22 cellular contexts compared by ENCODE assay signal in the genomic region with DNA sequence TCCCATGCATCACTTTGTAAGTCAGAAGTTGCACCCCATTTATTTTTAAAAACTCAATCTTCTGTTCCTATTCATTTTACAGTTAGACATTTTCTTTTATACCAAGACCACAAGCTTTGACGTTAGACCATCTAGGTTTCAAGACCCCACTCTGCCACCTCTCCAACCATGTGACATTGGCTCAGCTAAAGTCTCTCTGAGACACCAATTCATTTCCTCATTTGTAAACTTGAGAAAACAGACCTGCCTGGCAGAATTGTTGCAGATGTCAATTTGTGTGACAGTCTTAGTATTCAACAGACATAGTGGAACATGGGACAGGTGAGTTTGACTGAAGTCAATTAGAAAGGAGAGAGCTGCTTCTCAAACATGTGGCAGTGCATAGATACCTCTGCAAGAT.
"Had no signal": no experiment of that assay in that cellular context is flagged by ENCODE, and none has a peak within 500 bp of the region (broad histone marks: within the 10 kb centered on the region; RNA-seq: fewer than 3 reads in every experiment).

No MANE protein-coding gene starts in this region.

- DNase-seq: NCI-H1092; NCI-H1105 treated with DMSO at 0.1 percent for 48 hours; NCI-H1417 treated with DMSO at 0.1 percent for 48 hours; NCI-H146; NCI-H1694 treated with DMSO at 0.1 percent for 48 hours; NCI-H1930; NCI-H2081 treated with DMSO at 0.1 percent for 48 hours; NCI-H2171; NCI-H226; NCI-H446; NCI-H510A; NCI-H524 treated with DMSO at 0.1 percent for 48 hours; NCI-H69; NCI-H774; NK-92 treated with Interleukin-12 subunit alpha and Interleukin-12 subunit beta, amount 100 ng/mL, for 24 hours; Right ventricle myocardium superior; RPMI8226; SK-N-SH; T-helper 1 cell; T-helper 17 cell had no signal

- ATAC-seq: K562, T-helper 17 cell had no signal

- H3K9me3 Mint-ChIP-seq: IgD-negative memory B cell had no signal

- H3K27ac Mint-ChIP-seq: IgD-negative memory B cell, T-helper 17 cell had no signal

- H3K27me3 Mint-ChIP-seq: IgD-negative memory B cell, T-helper 17 cell had no signal

- H3K4me3 Mint-ChIP-seq: IgD-negative memory B cell, T-helper 17 cell had no signal

- H3K4me1 Mint-ChIP-seq: IgD-negative memory B cell had no signal
